13 cellular contexts compared by ENCODE assay signal in genomic region chr12:31368666-31369361, GRCh38. TPM values are rescaled to one million over a fixed set of nuclear protein-coding genes. Genes with fewer than 3 reads are reported as not detected.
DNase-seq lines count a peak whose midpoint lies in the region; ATAC-seq and TF ChIP-seq lines count a peak whose summit lies in the region.
"Had no signal": no experiment of that assay in that cellular context is flagged by ENCODE, and none has a peak within 500 bp of the region (broad histone marks: within the 10 kb centered on the region; RNA-seq: fewer than 3 reads in every experiment).

No MANE protein-coding gene starts in this region.

- H3K27ac Mint-ChIP-seq in endothelial cell (ENCODE audit: unreplicated experiment) = peak overlapping the region; percentile 96
- peak overlapping the region; percentile 99 for H3K27ac Mint-ChIP-seq in progenitor cell of endocrine pancreas

- no peaks in the 10 kb centered on the region for H3K36me3 ChIP-seq in H7 (replicated peaks; ENCODE audit: control insufficient read depth, insufficient read depth, low read length)
- H3K36me3 ChIP-seq: esophagus squamous epithelium, pancreas, thyroid gland had no signal

- H3K27me3 Mint-ChIP-seq in endothelial cell (ENCODE audit: unreplicated experiment) = peaks cover 10% of the 10 kb centered on the region
- H3K27me3 Mint-ChIP-seq in progenitor cell of endocrine pancreas = no peaks in the 10 kb centered on the region

- H3K4me1 Mint-ChIP-seq in endothelial cell (ENCODE audit: unreplicated experiment) = peaks cover 29% of the 10 kb centered on the region
- H3K4me1 Mint-ChIP-seq in progenitor cell of endocrine pancreas (ENCODE audit: low read depth) = peaks cover 42% of the 10 kb centered on the region

- no peaks in the 10 kb centered on the region for H3K36me3 Mint-ChIP-seq in endothelial cell (ENCODE audit: low read depth, unreplicated experiment)
- H3K36me3 Mint-ChIP-seq in progenitor cell of endocrine pancreas (ENCODE audit: insufficient read depth) = no peaks in the 10 kb centered on the region

- no peak overlapping the region for H3K4me3 ChIP-seq in H7 (ENCODE audit: insufficient read depth, low read depth, low read length)

- H3K9me3 Mint-ChIP-seq in endothelial cell (ENCODE audit: unreplicated experiment) (no peaks in the 10 kb centered on the region), progenitor cell of endocrine pancreas (ENCODE audit: low read depth) (peaks cover 3% of the 10 kb centered on the region)

- no peak for ATAC-seq in GM19351 (IDR thresholded peaks at IDR 0.05; ENCODE audit: unreplicated experiment)

- H3K27me3 ChIP-seq in H7 (ENCODE audit: control insufficient read depth, insufficient read depth, low read length) = no peaks in the 10 kb centered on the region
- H3K27me3 ChIP-seq: esophagus squamous epithelium, pancreas, thyroid gland had no signal

- DNase-seq in H7 (peak; percentile 29), NCI-H2227 (lab: John Stamatoyannopoulos, UW; ENCODE audit: unreplicated experiment) (peak; percentile 51), endothelial cell (ENCODE audit: low spot score) (no peak), progenitor cell of endocrine pancreas (ENCODE audit: low spot score, unreplicated experiment) (no peak), AG08395 (ENCODE audit: low spot score) (no peak), NCI-H2196 treated with DMSO at 0.1 percent for 48 hours (lab: John Stamatoyannopoulos, UW; ENCODE audit: unreplicated experiment) (no peak)
- DNase-seq: anterior cingulate cortex, esophagus squamous epithelium, NCI-H524 treated with DMSO at 0.1 percent for 48 hours, pancreas, SW 1271 had no signal

- H3K4me3 Mint-ChIP-seq in endothelial cell (ENCODE audit: unreplicated experiment) (peak overlapping the region; percentile 71), progenitor cell of endocrine pancreas (ENCODE audit: low read depth) (peak overlapping the region; percentile 68)

- TF ChIP-seq CTCF in endothelial cell (IDR thresholded peaks at IDR 0.05; ENCODE audit: unreplicated experiment) (no peak), progenitor cell of endocrine pancreas (IDR thresholded peaks at IDR 0.05; ENCODE audit: unreplicated experiment) (no peak)

RNA-seq across cellular contexts. Expression of gene SINHCAF, which starts 42.9 kb away (rescaled TPM):
- 265 and 349 TPM in 2 replicates for total RNA-seq in H7 (2014; rRNA removed; shearing (Covaris generic))
- total RNA-seq in endothelial cell (ENCODE audit: unreplicated experiment) (205 TPM), progenitor cell of endocrine pancreas (391 and 408 TPM in 2 replicates)

Comparison
In these comparisons a context has a peak if more than half of its experiments do, and no peak if none do; other contexts are left out.
1. DNase-seq: peak in H7 (single experiment) and NCI-H2227 (single experiment); none in endothelial cell (single experiment), progenitor cell of endocrine pancreas (single experiment), AG08395 (single experiment) and NCI-H2196 treated with DMSO at 0.1 percent for 48 hours (single experiment).